In genomic region chr20:17659801-17660200, GRCh38 we compare ENCODE assay signal across 1 cellular context.
TF ChIP-seq lines count a peak whose summit lies in the region.

No MANE protein-coding gene starts in this region.

TF ChIP-seq in GM12878, 131 proteins besides CTCF, POLR2A, EP300 and RAD21:
- TF ChIP-seq ZBTB40 (IDR thresholded peaks at IDR 0.05; ENCODE audit: borderline replicate concordance) (no peak), YY1 (IDR thresholded peaks at IDR 0.05; ENCODE audit: low read depth, low read length) (0 out of 2 replicates have a peak, but pooled peaks have one; percentile 14)
TF ChIP-seq in GM12878: peak in this region for 1.
